In the genomic region with DNA sequence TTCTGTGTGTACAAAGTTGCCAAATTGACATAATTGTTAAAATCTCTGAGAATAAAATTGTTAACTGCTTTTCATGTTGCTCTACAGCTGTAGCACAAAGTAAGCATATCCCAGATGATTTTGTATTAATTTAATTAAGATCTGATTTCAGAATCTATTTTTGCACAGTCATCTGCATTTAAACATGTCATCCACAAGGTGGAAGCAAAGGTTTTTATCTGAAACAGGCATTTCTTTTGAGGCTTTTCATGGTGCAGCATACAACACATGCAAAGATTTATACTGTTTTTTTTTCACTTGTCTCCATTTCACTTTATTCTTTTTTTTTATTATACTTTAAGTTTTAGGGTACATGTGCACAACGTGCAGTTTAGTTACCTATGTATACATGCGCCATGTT, we compare ENCODE assay signal across 1 cellular context.
TF ChIP-seq lines count a peak whose summit lies in the region.

No MANE protein-coding gene starts in this region.

TF ChIP-seq in K562, 482 proteins besides CTCF, POLR2A, EP300 and RAD21 (continued from another document and continues in another):
- TF ChIP-seq HEY1 (CRISPR knock-in tag; IDR thresholded peaks at IDR 0.05; ENCODE audit: borderline replicate concordance) (no peak), SIRT6 (IDR thresholded peaks at IDR 0.05; ENCODE audit: low read depth, low read length) (no peak), IRF1 (CRISPR knock-in tag; IDR thresholded peaks at IDR 0.05; ENCODE audit: borderline replicate concordance) (no peak), ZBTB7A (IDR thresholded peaks at IDR 0.05; ENCODE audit: borderline replicate concordance, control insufficient read depth, low read depth, low read length) (no peak), GTF3C2 (IDR thresholded peaks at IDR 0.05; ENCODE audit: borderline replicate concordance, extremely low read depth, insufficient read length) (no peak), KLF13 (tag; IDR thresholded peaks at IDR 0.05; ENCODE audit: borderline replicate concordance, low read depth) (no peak), RNF219 (CRISPR knock-in tag; IDR thresholded peaks at IDR 0.05) (no peak), CBFB (CRISPR knock-in tag; IDR thresholded peaks at IDR 0.05) (no peak), YY1 (IDR thresholded peaks at IDR 0.05; ENCODE audit: borderline replicate concordance in 1 of 3, control insufficient read depth in 1 of 3, extremely low read depth in 1 of 3, insufficient read depth in 3 of 3, insufficient read length in 1 of 3, insufficient replicate concordance in 2 of 3, low read depth in 1 of 3, low read length in 2 of 3) (no peak), SAP30 (IDR thresholded peaks at IDR 0.05; ENCODE audit: borderline replicate concordance, insufficient read depth, low read depth, low read length, poor library complexity, severe bottlenecking) (no peak), NR2C1 (IDR thresholded peaks at IDR 0.05) (no peak), NR2C1 (tag; IDR thresholded peaks at IDR 0.05) (no peak), ZNF592 (IDR thresholded peaks at IDR 0.05) (no peak), TAF15 (IDR thresholded peaks at IDR 0.05; ENCODE audit: low read depth, low read length) (no peak)
- TF ChIP-seq, protein P1, sequence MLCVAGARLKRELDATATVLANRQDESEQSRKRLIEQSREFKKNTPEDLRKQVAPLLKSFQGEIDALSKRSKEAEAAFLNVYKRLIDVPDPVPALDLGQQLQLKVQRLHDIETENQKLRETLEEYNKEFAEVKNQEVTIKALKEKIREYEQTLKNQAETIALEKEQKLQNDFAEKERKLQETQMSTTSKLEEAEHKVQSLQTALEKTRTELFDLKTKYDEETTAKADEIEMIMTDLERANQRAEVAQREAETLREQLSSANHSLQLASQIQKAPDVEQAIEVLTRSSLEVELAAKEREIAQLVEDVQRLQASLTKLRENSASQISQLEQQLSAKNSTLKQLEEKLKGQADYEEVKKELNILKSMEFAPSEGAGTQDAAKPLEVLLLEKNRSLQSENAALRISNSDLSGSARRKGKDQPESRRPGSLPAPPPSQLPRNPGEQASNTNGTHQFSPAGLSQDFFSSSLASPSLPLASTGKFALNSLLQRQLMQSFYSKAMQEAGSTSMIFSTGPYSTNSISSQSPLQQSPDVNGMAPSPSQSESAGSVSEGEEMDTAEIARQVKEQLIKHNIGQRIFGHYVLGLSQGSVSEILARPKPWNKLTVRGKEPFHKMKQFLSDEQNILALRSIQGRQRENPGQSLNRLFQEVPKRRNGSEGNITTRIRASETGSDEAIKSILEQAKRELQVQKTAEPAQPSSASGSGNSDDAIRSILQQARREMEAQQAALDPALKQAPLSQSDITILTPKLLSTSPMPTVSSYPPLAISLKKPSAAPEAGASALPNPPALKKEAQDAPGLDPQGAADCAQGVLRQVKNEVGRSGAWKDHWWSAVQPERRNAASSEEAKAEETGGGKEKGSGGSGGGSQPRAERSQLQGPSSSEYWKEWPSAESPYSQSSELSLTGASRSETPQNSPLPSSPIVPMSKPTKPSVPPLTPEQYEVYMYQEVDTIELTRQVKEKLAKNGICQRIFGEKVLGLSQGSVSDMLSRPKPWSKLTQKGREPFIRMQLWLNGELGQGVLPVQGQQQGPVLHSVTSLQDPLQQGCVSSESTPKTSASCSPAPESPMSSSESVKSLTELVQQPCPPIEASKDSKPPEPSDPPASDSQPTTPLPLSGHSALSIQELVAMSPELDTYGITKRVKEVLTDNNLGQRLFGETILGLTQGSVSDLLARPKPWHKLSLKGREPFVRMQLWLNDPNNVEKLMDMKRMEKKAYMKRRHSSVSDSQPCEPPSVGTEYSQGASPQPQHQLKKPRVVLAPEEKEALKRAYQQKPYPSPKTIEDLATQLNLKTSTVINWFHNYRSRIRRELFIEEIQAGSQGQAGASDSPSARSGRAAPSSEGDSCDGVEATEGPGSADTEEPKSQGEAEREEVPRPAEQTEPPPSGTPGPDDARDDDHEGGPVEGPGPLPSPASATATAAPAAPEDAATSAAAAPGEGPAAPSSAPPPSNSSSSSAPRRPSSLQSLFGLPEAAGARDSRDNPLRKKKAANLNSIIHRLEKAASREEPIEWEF (CRISPR knock-in tag; IDR thresholded peaks at IDR 0.05) = no peak
- TF ChIP-seq, protein P2, sequence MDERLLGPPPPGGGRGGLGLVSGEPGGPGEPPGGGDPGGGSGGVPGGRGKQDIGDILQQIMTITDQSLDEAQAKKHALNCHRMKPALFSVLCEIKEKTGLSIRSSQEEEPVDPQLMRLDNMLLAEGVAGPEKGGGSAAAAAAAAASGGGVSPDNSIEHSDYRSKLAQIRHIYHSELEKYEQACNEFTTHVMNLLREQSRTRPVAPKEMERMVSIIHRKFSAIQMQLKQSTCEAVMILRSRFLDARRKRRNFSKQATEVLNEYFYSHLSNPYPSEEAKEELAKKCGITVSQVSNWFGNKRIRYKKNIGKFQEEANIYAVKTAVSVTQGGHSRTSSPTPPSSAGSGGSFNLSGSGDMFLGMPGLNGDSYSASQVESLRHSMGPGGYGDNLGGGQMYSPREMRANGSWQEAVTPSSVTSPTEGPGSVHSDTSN (CRISPR knock-in tag; IDR thresholded peaks at IDR 0.05; ENCODE audit: low read depth) = no peak
- TF ChIP-seq, protein P2 (tag; conservative IDR thresholded peaks at IDR 0.05; ENCODE audit: low read depth) = no peak
- TF ChIP-seq, protein P3, sequence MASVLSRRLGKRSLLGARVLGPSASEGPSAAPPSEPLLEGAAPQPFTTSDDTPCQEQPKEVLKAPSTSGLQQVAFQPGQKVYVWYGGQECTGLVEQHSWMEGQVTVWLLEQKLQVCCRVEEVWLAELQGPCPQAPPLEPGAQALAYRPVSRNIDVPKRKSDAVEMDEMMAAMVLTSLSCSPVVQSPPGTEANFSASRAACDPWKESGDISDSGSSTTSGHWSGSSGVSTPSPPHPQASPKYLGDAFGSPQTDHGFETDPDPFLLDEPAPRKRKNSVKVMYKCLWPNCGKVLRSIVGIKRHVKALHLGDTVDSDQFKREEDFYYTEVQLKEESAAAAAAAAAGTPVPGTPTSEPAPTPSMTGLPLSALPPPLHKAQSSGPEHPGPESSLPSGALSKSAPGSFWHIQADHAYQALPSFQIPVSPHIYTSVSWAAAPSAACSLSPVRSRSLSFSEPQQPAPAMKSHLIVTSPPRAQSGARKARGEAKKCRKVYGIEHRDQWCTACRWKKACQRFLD (CRISPR knock-in tag; IDR thresholded peaks at IDR 0.05) = no peak
- TF ChIP-seq, protein P4, sequence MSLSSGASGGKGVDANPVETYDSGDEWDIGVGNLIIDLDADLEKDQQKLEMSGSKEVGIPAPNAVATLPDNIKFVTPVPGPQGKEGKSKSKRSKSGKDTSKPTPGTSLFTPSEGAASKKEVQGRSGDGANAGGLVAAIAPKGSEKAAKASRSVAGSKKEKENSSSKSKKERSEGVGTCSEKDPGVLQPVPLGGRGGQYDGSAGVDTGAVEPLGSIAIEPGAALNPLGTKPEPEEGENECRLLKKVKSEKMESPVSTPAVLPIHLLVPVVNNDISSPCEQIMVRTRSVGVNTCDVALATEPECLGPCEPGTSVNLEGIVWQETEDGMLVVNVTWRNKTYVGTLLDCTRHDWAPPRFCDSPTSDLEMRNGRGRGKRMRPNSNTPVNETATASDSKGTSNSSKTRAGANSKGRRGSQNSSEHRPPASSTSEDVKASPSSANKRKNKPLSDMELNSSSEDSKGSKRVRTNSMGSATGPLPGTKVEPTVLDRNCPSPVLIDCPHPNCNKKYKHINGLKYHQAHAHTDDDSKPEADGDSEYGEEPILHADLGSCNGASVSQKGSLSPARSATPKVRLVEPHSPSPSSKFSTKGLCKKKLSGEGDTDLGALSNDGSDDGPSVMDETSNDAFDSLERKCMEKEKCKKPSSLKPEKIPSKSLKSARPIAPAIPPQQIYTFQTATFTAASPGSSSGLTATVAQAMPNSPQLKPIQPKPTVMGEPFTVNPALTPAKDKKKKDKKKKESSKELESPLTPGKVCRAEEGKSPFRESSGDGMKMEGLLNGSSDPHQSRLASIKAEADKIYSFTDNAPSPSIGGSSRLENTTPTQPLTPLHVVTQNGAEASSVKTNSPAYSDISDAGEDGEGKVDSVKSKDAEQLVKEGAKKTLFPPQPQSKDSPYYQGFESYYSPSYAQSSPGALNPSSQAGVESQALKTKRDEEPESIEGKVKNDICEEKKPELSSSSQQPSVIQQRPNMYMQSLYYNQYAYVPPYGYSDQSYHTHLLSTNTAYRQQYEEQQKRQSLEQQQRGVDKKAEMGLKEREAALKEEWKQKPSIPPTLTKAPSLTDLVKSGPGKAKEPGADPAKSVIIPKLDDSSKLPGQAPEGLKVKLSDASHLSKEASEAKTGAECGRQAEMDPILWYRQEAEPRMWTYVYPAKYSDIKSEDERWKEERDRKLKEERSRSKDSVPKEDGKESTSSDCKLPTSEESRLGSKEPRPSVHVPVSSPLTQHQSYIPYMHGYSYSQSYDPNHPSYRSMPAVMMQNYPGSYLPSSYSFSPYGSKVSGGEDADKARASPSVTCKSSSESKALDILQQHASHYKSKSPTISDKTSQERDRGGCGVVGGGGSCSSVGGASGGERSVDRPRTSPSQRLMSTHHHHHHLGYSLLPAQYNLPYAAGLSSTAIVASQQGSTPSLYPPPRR (CRISPR knock-in tag; IDR thresholded peaks at IDR 0.05; ENCODE audit: borderline replicate concordance) = no peak
